Comparison of ENCODE assay signal across 33 cellular contexts in the genomic region with DNA sequence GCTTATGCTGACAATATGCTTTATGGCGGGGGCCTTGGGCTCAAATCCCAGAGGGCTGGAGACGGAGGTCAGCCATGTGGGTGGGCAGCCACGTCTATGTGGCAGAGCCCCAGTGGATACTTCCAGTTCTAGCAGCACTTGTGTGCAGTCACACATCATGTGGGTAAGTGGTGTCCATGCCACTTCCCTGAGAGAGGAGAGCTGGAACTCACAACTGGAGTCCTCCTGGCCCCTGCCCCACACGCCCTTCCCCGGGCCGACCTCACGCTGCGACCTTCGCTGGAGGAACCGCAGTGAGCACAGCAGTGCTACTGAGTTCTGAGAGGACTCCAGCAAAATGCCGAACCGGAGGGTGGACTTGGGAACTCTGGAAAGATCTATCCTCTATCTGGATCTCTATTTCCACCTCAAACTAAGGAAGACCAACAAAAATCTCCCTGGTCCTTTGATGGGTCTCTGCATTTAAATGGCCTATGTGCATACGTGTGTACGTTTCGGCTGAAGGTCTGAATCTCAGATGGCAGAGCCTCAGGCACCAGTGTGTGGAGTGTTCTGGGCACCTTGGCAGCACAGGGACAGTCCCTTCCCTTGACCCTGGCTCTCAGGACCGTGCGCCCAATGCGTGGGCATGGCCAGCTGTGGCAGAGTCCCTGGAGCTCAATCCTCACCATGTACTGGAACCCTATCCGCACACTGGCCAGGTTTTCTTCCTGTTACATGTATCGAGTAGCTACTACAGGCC. TPM values are rescaled to one million over a fixed set of nuclear protein-coding genes. Genes with fewer than 3 reads are reported as not detected.
"Had no signal": no experiment of that assay in that cellular context is flagged by ENCODE, and none has a peak within 500 bp of the region (broad histone marks: within the 10 kb centered on the region; RNA-seq: fewer than 3 reads in every experiment).

No MANE protein-coding gene starts in this region.

- H3K4me1 ChIP-seq: adrenal gland, body of pancreas, foreskin keratinocyte, gastrocnemius medialis had no signal

- DNase-seq: activated B cell treated with CpG ODN at 0.5 μM for 24 hours; activated CD4-positive, alpha-beta T cell treated with anti-CD3 and anti-CD28 coated beads for 48 hours; activated CD4-positive, alpha-beta T cell treated with anti-CD3 and anti-CD28 coated beads, Interleukin-2, amount 50 U/mL, for 1 hour; activated CD4-positive, alpha-beta T cell treated with anti-CD3 and anti-CD28 coated beads, Interleukin-2, amount 50 U/mL, for 48 hours; activated CD8-positive, alpha-beta memory T cell treated with anti-CD3 and anti-CD28 coated beads for 24 hours; activated CD8-positive, alpha-beta T cell treated with anti-CD3 and anti-CD28 coated beads for 36 hours; activated effector memory CD4-positive, alpha-beta T cell treated with anti-CD3 and anti-CD28 coated beads, Interleukin-2, amount 50 U/mL, for 16 hours; activated naive CD4-positive, alpha-beta T cell treated with anti-CD3 and anti-CD28 coated beads for 36 hours; activated naive CD8-positive, alpha-beta T cell treated with anti-CD3 and anti-CD28 coated beads for 36 hours; activated naive CD8-positive, alpha-beta T cell treated with anti-CD3 and anti-CD28 coated beads, Interleukin-2, amount 50 U/mL, for 24 hours; activated T-cell treated with anti-CD3 and anti-CD28 coated beads, Interleukin-2, amount 50 U/mL, for 4 hours; adrenal gland; amygdala; aorta; body of pancreas; caudate nucleus; cortex of kidney; dermis blood vessel endothelial cell; effector CD4-positive, alpha-beta T cell; foreskin keratinocyte; gastrocnemius medialis; glutamatergic neuron; T-helper 1 cell; T-helper 17 cell; T1000; WERI-Rb-1 had no signal

- H3K36me3 ChIP-seq: adrenal gland, gastrocnemius medialis, WERI-Rb-1 had no signal

- FAIRE-seq: colon had no signal

- H3K4me1 Mint-ChIP-seq: activated B cell treated with CpG ODN at 0.5 μM for 24 hours; activated naive CD4-positive, alpha-beta T cell treated with anti-CD3 and anti-CD28 coated beads, Interleukin-2, amount 50 U/mL, for 24 hours; activated naive CD8-positive, alpha-beta T cell treated with anti-CD3 and anti-CD28 coated beads for 36 hours; activated naive CD8-positive, alpha-beta T cell treated with anti-CD3 and anti-CD28 coated beads, Interleukin-2, amount 50 U/mL, for 24 hours had no signal

- H3K4me3 Mint-ChIP-seq: activated B cell treated with CpG ODN at 0.5 μM for 24 hours; activated CD8-positive, alpha-beta T cell treated with anti-CD3 and anti-CD28 coated beads for 36 hours; activated naive CD4-positive, alpha-beta T cell treated with anti-CD3 and anti-CD28 coated beads for 36 hours; activated naive CD4-positive, alpha-beta T cell treated with anti-CD3 and anti-CD28 coated beads, Interleukin-2, amount 50 U/mL, for 24 hours; activated naive CD8-positive, alpha-beta T cell treated with anti-CD3 and anti-CD28 coated beads for 36 hours; activated naive CD8-positive, alpha-beta T cell treated with anti-CD3 and anti-CD28 coated beads, Interleukin-2, amount 50 U/mL, for 24 hours; activated T-cell treated with anti-CD3 and anti-CD28 coated beads, Interleukin-2, amount 50 U/mL, for 4 hours; activated T-helper 1 cell treated with anti-CD3 and anti-CD28 coated beads, Interleukin-12 subunit alpha, Interleukin-12 subunit beta, Interleukin-2, Interleukin-4 antibody, amounts not matched to agents 30 ng/mL and 10 ng/mL and 1 ng/mL, durations not matched to agents 14 hours and 24 hours and 36 hours; T-helper 17 cell; T-helper 2 cell treated with Interferon-gamma antibody and Interleukin-4, amounts not matched to agents 5 μg/mL and 100 μg/mL, for 36 hours had no signal

- ATAC-seq: activated CD4-positive, CD25-positive, alpha-beta regulatory T cell treated with anti-CD3 and anti-CD28 coated beads, Interleukin-2, amount 50 U/mL, for 24 hours; activated CD8-positive, alpha-beta T cell treated with anti-CD3 and anti-CD28 coated beads for 36 hours; activated naive CD8-positive, alpha-beta T cell treated with anti-CD3 and anti-CD28 coated beads, Interleukin-2, amount 50 U/mL, for 24 hours; activated T-cell treated with anti-CD3 and anti-CD28 coated beads, Interleukin-2, amount 50 U/mL, for 4 hours; body of pancreas; esophagus mucosa; foreskin keratinocyte; gastrocnemius medialis; T-helper 17 cell had no signal

- H3K27ac ChIP-seq: adrenal gland, body of pancreas, foreskin keratinocyte, gastrocnemius medialis, WERI-Rb-1 had no signal

- H3K27me3 ChIP-seq: body of pancreas had no signal

- H3K27ac Mint-ChIP-seq: activated B cell treated with CpG ODN at 0.5 μM for 24 hours; activated CD8-positive, alpha-beta T cell treated with anti-CD3 and anti-CD28 coated beads for 36 hours; activated naive CD4-positive, alpha-beta T cell treated with anti-CD3 and anti-CD28 coated beads for 36 hours; activated naive CD4-positive, alpha-beta T cell treated with anti-CD3 and anti-CD28 coated beads, Interleukin-2, amount 50 U/mL, for 24 hours; activated naive CD8-positive, alpha-beta T cell treated with anti-CD3 and anti-CD28 coated beads for 36 hours; activated naive CD8-positive, alpha-beta T cell treated with anti-CD3 and anti-CD28 coated beads, Interleukin-2, amount 50 U/mL, for 24 hours; activated T-helper 1 cell treated with anti-CD3 and anti-CD28 coated beads, Interleukin-12 subunit alpha, Interleukin-12 subunit beta, Interleukin-2, Interleukin-4 antibody, amounts not matched to agents 30 ng/mL and 10 ng/mL and 1 ng/mL, durations not matched to agents 14 hours and 24 hours and 36 hours; activated T-helper 2 cell treated with anti-CD3 and anti-CD28 coated beads, Interferon-gamma antibody, Interleukin-2, Interleukin-4, amounts not matched to agents 10 μg/mL and 5 μg/mL and 100 μg/mL, durations not matched to agents 14 hours and 24 hours and 36 hours; T-helper 17 cell; T-helper 2 cell treated with Interferon-gamma antibody and Interleukin-4, amounts not matched to agents 5 μg/mL and 100 μg/mL, for 36 hours had no signal

- H3K36me3 Mint-ChIP-seq: activated naive CD4-positive, alpha-beta T cell treated with anti-CD3 and anti-CD28 coated beads, Interleukin-2, amount 50 U/mL, for 24 hours; activated naive CD8-positive, alpha-beta T cell treated with anti-CD3 and anti-CD28 coated beads for 36 hours had no signal

- H3K27me3 Mint-ChIP-seq: activated naive CD4-positive, alpha-beta T cell treated with anti-CD3 and anti-CD28 coated beads, Interleukin-2, amount 50 U/mL, for 24 hours had no signal

- H3K9me3 Mint-ChIP-seq: activated B cell treated with CpG ODN at 0.5 μM for 24 hours; activated CD8-positive, alpha-beta T cell treated with anti-CD3 and anti-CD28 coated beads for 36 hours; activated naive CD4-positive, alpha-beta T cell treated with anti-CD3 and anti-CD28 coated beads for 36 hours; activated naive CD4-positive, alpha-beta T cell treated with anti-CD3 and anti-CD28 coated beads, Interleukin-2, amount 50 U/mL, for 24 hours; activated naive CD8-positive, alpha-beta T cell treated with anti-CD3 and anti-CD28 coated beads for 36 hours; activated naive CD8-positive, alpha-beta T cell treated with anti-CD3 and anti-CD28 coated beads, Interleukin-2, amount 50 U/mL, for 24 hours; activated T-cell treated with anti-CD3 and anti-CD28 coated beads, Interleukin-2, amount 50 U/mL, for 4 hours; activated T-helper 1 cell treated with anti-CD3 and anti-CD28 coated beads, Interleukin-12 subunit alpha, Interleukin-12 subunit beta, Interleukin-2, Interleukin-4 antibody, amounts not matched to agents 30 ng/mL and 10 ng/mL and 1 ng/mL, durations not matched to agents 14 hours and 24 hours and 36 hours; activated T-helper 2 cell treated with anti-CD3 and anti-CD28 coated beads, Interferon-gamma antibody, Interleukin-2, Interleukin-4, amounts not matched to agents 10 μg/mL and 5 μg/mL and 100 μg/mL, durations not matched to agents 14 hours and 24 hours and 36 hours; T-helper 2 cell treated with Interferon-gamma antibody and Interleukin-4, amounts not matched to agents 5 μg/mL and 100 μg/mL, for 36 hours had no signal

- H3K9me3 ChIP-seq: adrenal gland, body of pancreas, gastrocnemius medialis had no signal

- H3K4me3 ChIP-seq: adrenal gland, body of pancreas, gastrocnemius medialis had no signal

RNA-seq across cellular contexts. Expression of a gene that starts 55.4 kb away (rescaled TPM):
- total RNA-seq: dermis blood vessel endothelial cell, gastrocnemius medialis had no signal
